In the genomic region with DNA sequence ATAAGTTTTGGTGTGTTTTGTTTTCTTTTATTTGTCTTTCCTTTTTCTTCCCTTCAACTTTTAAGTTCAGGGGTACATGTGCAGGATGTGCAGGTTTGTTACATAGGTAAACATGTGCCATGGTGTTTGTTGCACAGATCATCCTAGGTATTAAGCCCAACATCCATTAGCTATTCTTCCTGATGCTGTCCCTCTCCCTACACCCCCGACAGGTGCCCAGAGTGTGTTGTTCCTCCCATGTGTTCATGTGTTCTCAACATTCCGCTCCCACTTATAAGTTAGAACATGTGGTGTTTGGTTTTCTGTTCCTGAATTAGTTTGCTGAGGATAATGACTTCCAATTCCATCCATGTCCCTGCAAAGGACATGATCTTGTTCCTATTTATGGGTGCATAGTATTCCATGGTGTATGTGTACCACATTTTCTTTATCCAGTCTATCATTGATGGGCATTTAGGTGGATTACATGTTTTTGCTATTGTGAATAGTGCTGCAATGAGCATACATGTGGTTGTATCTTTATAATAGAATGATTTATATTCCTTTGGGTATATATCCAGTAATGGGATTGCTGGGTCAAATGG, we compare ENCODE assay signal across 1 cellular context.
TF ChIP-seq lines count a peak whose summit lies in the region.
"Not testable (repeated sequence)": the region's sequence is repeated elsewhere in the genome, so short reads cannot be mapped to it uniquely, and the experiment has no call there.

No MANE protein-coding gene starts in this region.

TF ChIP-seq in K562, 482 proteins besides CTCF, POLR2A, EP300 and RAD21:
- TF ChIP-seq ZNF146 (CRISPR knock-in tag; IDR thresholded peaks at IDR 0.05; ENCODE audit: unreplicated experiment) (peak; percentile 95), BCOR (IDR thresholded peaks at IDR 0.05) (peak; percentile 30; the same call in 1 of the 2 replicates), ZNF740 (CRISPR knock-in tag; IDR thresholded peaks at IDR 0.05) (peak; percentile 66; the same call in 1 of the 2 replicates)
- not testable (repeated sequence) for TF ChIP-seq ZNF740 (tag; IDR thresholded peaks at IDR 0.05)
